8 cellular contexts compared by ENCODE assay signal in the genomic region with DNA sequence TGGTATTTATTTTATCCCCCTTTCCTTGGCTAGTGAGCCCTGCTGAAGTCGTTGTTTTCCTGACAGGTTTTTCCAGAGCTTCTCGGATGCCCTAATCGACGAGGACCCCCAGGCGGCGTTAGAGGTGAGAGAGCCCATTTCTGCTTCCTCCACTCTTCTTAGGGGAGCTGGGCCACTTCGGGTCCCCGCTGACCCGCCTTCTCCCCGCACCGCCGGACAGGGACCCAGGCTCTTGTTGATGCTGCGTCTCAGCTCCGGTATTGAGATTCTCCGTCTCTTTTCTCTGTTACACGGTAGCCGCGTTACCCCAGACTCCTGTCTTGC. TPM values are rescaled to one million over a fixed set of nuclear protein-coding genes. Genes with fewer than 3 reads are reported as not detected.
DNase-seq lines count a peak whose midpoint lies in the region; ATAC-seq and TF ChIP-seq lines count a peak whose summit lies in the region.

No MANE protein-coding gene starts in this region.

- H3K4me3 ChIP-seq in RWPE2 (ENCODE audit: severe bottlenecking): peak overlapping the region; percentile 45
- H3K4me3 ChIP-seq in foreskin fibroblast (ENCODE audit: low read depth in 1 of 2, low read length in 2 of 2): peak overlapping the region; percentile 78 to 84
- peak overlapping the region; percentile 91 for H3K4me3 ChIP-seq in psoas muscle

- H3K9me3 ChIP-seq in RWPE2 (ENCODE audit: severe bottlenecking) (no peaks in the 10 kb centered on the region), psoas muscle (no peaks in the 10 kb centered on the region)

- H3K27me3 ChIP-seq in RWPE2 (ENCODE audit: insufficient read depth, poor library complexity, severe bottlenecking) (no peaks in the 10 kb centered on the region), psoas muscle (ENCODE audit: insufficient read depth in 3 of 3, low read length in 2 of 3) (no peaks in the 10 kb centered on the region)

- TF ChIP-seq CTCF in RWPE2 (IDR thresholded peaks at IDR 0.05; ENCODE audit: poor library complexity, severe bottlenecking) (peak; percentile 32), foreskin fibroblast (IDR thresholded peaks at IDR 0.05; ENCODE audit: low read depth, low read length) (no peak), psoas muscle (IDR thresholded peaks at IDR 0.05) (no peak)

- H3K27ac ChIP-seq in RWPE2 (ENCODE audit: poor library complexity, severe bottlenecking) (peak overlapping the region; percentile 91), psoas muscle (peak overlapping the region; percentile 88)

- intact Hi-C loops in psoas muscle (cut with DNase I): loop anchor here (5.0 to 10.0 kb wide), 4 partner anchors 36 to 848 kb away; partner anchors contain the start of genes VPS36 (in 2 of the 2), CKAP2 (in 1 of the 2) and DHRS12 (in 1 of the 2)

- peaks cover 50% of the 10 kb centered on the region for H3K36me3 ChIP-seq in RWPE2 (ENCODE audit: low read depth)
- H3K36me3 ChIP-seq in psoas muscle (ENCODE audit: insufficient read depth in 1 of 2, low read depth in 1 of 2): peaks cover 0 to 29% of the 10 kb centered on the region in 2 donors

- ATAC-seq in HG02763 (IDR thresholded peaks at IDR 0.05; ENCODE audit: unreplicated experiment): peak; percentile 31
- ATAC-seq in RWPE2 (ENCODE audit: low read depth): peak; percentile 26
- peak in 3 of 4 donors; percentile 14 to 35 (median 15) for ATAC-seq in psoas muscle

- DNase-seq in NCI-H146 (lab: John Stamatoyannopoulos, UW): peak; percentile 76
- no peak for DNase-seq in NCI-H146 treated with DMSO at 0.1 percent for 48 hours (lab: John Stamatoyannopoulos, UW; ENCODE audit: unreplicated experiment)
- DNase-seq in RWPE2 (ENCODE audit: low spot score): no peak
- no peak for DNase-seq in foreskin fibroblast
- no peak for DNase-seq in psoas muscle
- DNase-seq in amniotic stem cell (lab: John Stamatoyannopoulos, UW): no peak
- no peak for DNase-seq in NCI-H1048 (lab: John Stamatoyannopoulos, UW)

- 0 to 1% (median 1%) methylated on average over 18 of the region's 18 CpGs for WGBS in psoas muscle, 3 donors

- no peaks in the 10 kb centered on the region for H3K4me1 ChIP-seq in RWPE2 (ENCODE audit: insufficient read depth, poor library complexity, severe bottlenecking)
- peaks cover 23% of the 10 kb centered on the region for H3K4me1 ChIP-seq in psoas muscle

RNA-seq across cellular contexts. Expression of gene SUGT1, which starts 0.3 kb away (rescaled TPM):
- 10 to 100 TPM; 39.4 to 49.4 (median 42.0) TPM for total RNA-seq in psoas muscle
- 10 to 100 TPM; 36.3 to 92.1 (median 55.6) TPM for polyA plus RNA-seq in psoas muscle

RNA-seq across cellular contexts. Expression of gene HNRNPA1L2, which starts 10.7 kb away (rescaled TPM):
- 1 to 10 TPM; 2.0 to 3.5 (median 2.7) TPM for total RNA-seq in psoas muscle
- 1 to 10 TPM; 1.9 to 4.0 (median 2.8) TPM for polyA plus RNA-seq in psoas muscle
